In genomic region chr1:110606784-110607662, GRCh38 we compare ENCODE assay signal across 8 cellular contexts. TPM values are rescaled to one million over a fixed set of nuclear protein-coding genes. Genes with fewer than 3 reads are reported as not detected.
DNase-seq lines count a peak whose midpoint lies in the region; ATAC-seq and TF ChIP-seq lines count a peak whose summit lies in the region.

No MANE protein-coding gene starts in this region.

- H3K27ac ChIP-seq in Peyer's patch: peak overlapping the region in 1 of 4 donors; percentile 55
- H3K27ac ChIP-seq in mucosa of rectum (ENCODE audit: low read depth in 2 of 2, low read length in 2 of 2): no peak overlapping the region
- no peak overlapping the region for H3K27ac ChIP-seq in urinary bladder (ENCODE audit: low read depth)

- H3K36me3 ChIP-seq in Peyer's patch: no peaks in the 10 kb centered on the region
- no peaks in the 10 kb centered on the region for H3K36me3 ChIP-seq in mucosa of rectum (ENCODE audit: control insufficient read depth in 2 of 2, insufficient read depth in 2 of 2, low read length in 2 of 2)
- H3K36me3 ChIP-seq in urinary bladder (ENCODE audit: insufficient read depth): no peaks in the 10 kb centered on the region

- DNase-seq in DMS 273 (lab: John Stamatoyannopoulos, UW; ENCODE audit: unreplicated experiment) (peak; percentile 76), Peyer's patch (no peak), ecto neural progenitor cell (ENCODE audit: low spot score) (peak; percentile 64)

- H3K9ac ChIP-seq in mucosa of rectum (ENCODE audit: low read depth in 1 of 2, low read length in 2 of 2): no peak overlapping the region

- no peak for TF ChIP-seq POLR2A in Peyer's patch (IDR thresholded peaks at IDR 0.05)

- under 1% methylated on average over 93 of the region's 93 CpGs for WGBS in urinary bladder

- H3K4me1 ChIP-seq in Peyer's patch (peaks cover 0 to 26% (median 14%) of the 10 kb centered on the region in 4 donors), mucosa of rectum (ENCODE audit: control insufficient read depth in 2 of 2, insufficient read depth in 2 of 2, low read length in 2 of 2) (peaks cover 3 to 10% of the 10 kb centered on the region in 2 donors), urinary bladder (ENCODE audit: insufficient read depth) (no peaks in the 10 kb centered on the region)

- H3K9me3 ChIP-seq in Peyer's patch (no peaks in the 10 kb centered on the region), mucosa of rectum (ENCODE audit: control insufficient read depth in 2 of 2, low read length in 2 of 2) (no peaks in the 10 kb centered on the region)

- ATAC-seq in HG03378 (IDR thresholded peaks at IDR 0.05; ENCODE audit: unreplicated experiment) (no peak), HG02759 (IDR thresholded peaks at IDR 0.05; ENCODE audit: unreplicated experiment) (no peak), HG02870 (IDR thresholded peaks at IDR 0.05; ENCODE audit: unreplicated experiment) (no peak)

- H3K27me3 ChIP-seq in Peyer's patch: peaks cover 0 to 22% of the 10 kb centered on the region in 2 donors
- peaks cover 33 to 43% of the 10 kb centered on the region in 2 donors for H3K27me3 ChIP-seq in mucosa of rectum (ENCODE audit: control insufficient read depth in 2 of 2, insufficient read depth in 2 of 2, low read length in 2 of 2)

- H3K4me3 ChIP-seq in Peyer's patch (peak overlapping the region; percentile 37 to 65 (median 52)), mucosa of rectum (ENCODE audit: low read length in 2 of 2) (peak overlapping the region; percentile 36 to 67), urinary bladder (ENCODE audit: low read depth, low read length) (peak overlapping the region; percentile 47)

- TF ChIP-seq CTCF in Peyer's patch (IDR thresholded peaks at IDR 0.05): no peak

RNA-seq across cellular contexts. Expression of gene KCNA2, which starts 0.9 kb away (rescaled TPM):
- total RNA-seq in Peyer's patch (under 1 TPM in 2 of 4 donors, not detected in 2; 0.38 to 0.40 TPM), urinary bladder (1.7 TPM)
- 0.32 TPM for polyA plus RNA-seq in urinary bladder

Comparison
In these comparisons a context has a peak if more than half of its experiments do, and no peak if none do; other contexts are left out.
1. DNase-seq: peak in DMS 273 (single experiment) and ecto neural progenitor cell (single experiment); none in Peyer's patch (0 of 3).
2. Peak in every context shown above with its lines, with median percentiles within 50 percentile points of each other: H3K4me3 ChIP-seq.